Comparison of ENCODE assay signal across 22 cellular contexts in genomic region chr2:112835553-112836535, GRCh38. TPM values are rescaled to one million over a fixed set of nuclear protein-coding genes. Genes with fewer than 3 reads are reported as not detected.
A peak's percentile ranks its signal among the peaks of the same experiment; 100 is the strongest.
DNase-seq lines count a peak whose midpoint lies in the region; ATAC-seq and TF ChIP-seq lines count a peak whose summit lies in the region.
"Had no signal": no experiment of that assay in that cellular context is flagged by ENCODE, and none has a peak within 500 bp of the region (broad histone marks: within the 10 kb centered on the region; RNA-seq: fewer than 3 reads in every experiment).

No MANE protein-coding gene starts in this region.

- H3K4me3 Mint-ChIP-seq in CD14-positive monocyte (peak overlapping the region; percentile 94 to 98), endodermal cell (no peak overlapping the region)
- H3K4me3 Mint-ChIP-seq: activated naive CD4-positive, alpha-beta T cell treated with anti-CD3 and anti-CD28 coated beads, Interleukin-2, amount 50 U/mL, for 24 hours; brain had no signal

- H3K9ac ChIP-seq in PC-3 (ENCODE audit: low read length): peak overlapping the region; percentile 88
- H3K9ac ChIP-seq in endodermal cell (ENCODE audit: extremely low read depth, low read length, poor library complexity, severe bottlenecking): no peak overlapping the region

- TSS peak; percentile 88 for BruUV-seq in PC-3 (replicated peaks; lab: Mats Ljungman, UMichigan)

- H3K4me1 ChIP-seq in PC-3 (ENCODE audit: insufficient read depth, low read length) (peaks cover 52% of the 10 kb centered on the region), endodermal cell (ENCODE audit: control insufficient read depth, insufficient read depth, low read length) (no peaks in the 10 kb centered on the region), osteoblast (ENCODE audit: insufficient read depth, low read length) (peaks cover 33% of the 10 kb centered on the region)

- intact Hi-C loops in CD14-positive monocyte (cut with micrococcal nuclease) (loop anchor here in 1 of 2 donors (5.0 kb wide), 2 partner anchors 39 to 46 kb away; no protein-coding TSS in a partner anchor), PC-3 (cut with micrococcal nuclease) (loop anchor here (2.0 kb wide), 2 partner anchors 31 to 45 kb away; no protein-coding TSS in a partner anchor)

- POLR2A ChIA-PET in PC-3 (lab: Charles Lee; ENCODE audit: unreplicated experiment): no interaction called here

- peaks cover 7% of the 10 kb centered on the region for H3F3A ChIP-seq in PC-3 (ENCODE audit: low read length, unreplicated experiment)

- peaks cover 94% of the 10 kb centered on the region for H3K4me1 Mint-ChIP-seq in CD14-positive monocyte
- H3K4me1 Mint-ChIP-seq in endodermal cell: no peaks in the 10 kb centered on the region
- H3K4me1 Mint-ChIP-seq: activated naive CD4-positive, alpha-beta T cell treated with anti-CD3 and anti-CD28 coated beads, Interleukin-2, amount 50 U/mL, for 24 hours; brain had no signal

- no peak for ATAC-seq in PC-3

- 89 to 94% methylated on average over 3 to 6 of the region's 6 CpGs for WGBS in endodermal cell (ENCODE audit: insufficient coverage in 1 of 2, insufficient read length in 1 of 2), 2 experiments

- DNase-seq in CD14-positive monocyte (ENCODE audit: low spot score): no peak
- DNase-seq in PC-3: no peak
- DNase-seq in endodermal cell: peak; percentile 30
- DNase-seq in osteoblast (ENCODE audit: insufficient read length, low spot score, missing footprints): no peak
- no peak for DNase-seq in COLO829 (ENCODE audit: low spot score)
- DNase-seq in NCI-H526 treated with DMSO at 0.1 percent for 48 hours (lab: John Stamatoyannopoulos, UW): no peak
- DNase-seq in GOT3 (lab: John Stamatoyannopoulos, UW): no peak
- DNase-seq in AML-193 (lab: John Stamatoyannopoulos, UW): no peak
- DNase-seq: activated T-cell treated with anti-CD3 and anti-CD28 coated beads, Interleukin-2, amount 50 U/mL, for 1 hour; C1 segment of cervical spinal cord; DND-41; hypothalamus; kidney glomerular epithelial cell; NCI-H1930; NCI-H510A treated with DMSO at 0.1 percent for 48 hours; ovary had no signal

- CTCF ChIA-PET in PC-3 (lab: Charles Lee): interaction anchor here (0.6 to 1.3 kb wide), 3 partner anchors 38 to 244 kb away, joined by 3 to 4 read pairs (median 4); no protein-coding TSS in a partner anchor

- peaks cover 0 to 8% (median 0%) of the 10 kb centered on the region in 7 donors for H3K9me3 Mint-ChIP-seq in CD14-positive monocyte
- H3K9me3 Mint-ChIP-seq in endodermal cell: no peaks in the 10 kb centered on the region
- H3K9me3 Mint-ChIP-seq: activated naive CD4-positive, alpha-beta T cell treated with anti-CD3 and anti-CD28 coated beads, Interleukin-2, amount 50 U/mL, for 24 hours had no signal

- H3K36me3 ChIP-seq in PC-3 (ENCODE audit: low read depth, low read length): peaks cover 9% of the 10 kb centered on the region
- H3K36me3 ChIP-seq in endodermal cell (ENCODE audit: control insufficient read depth, insufficient read depth, low read length): no peaks in the 10 kb centered on the region
- no peaks in the 10 kb centered on the region for H3K36me3 ChIP-seq in osteoblast (ENCODE audit: insufficient read depth, low read length)
- H3K36me3 ChIP-seq: ovary, thyroid gland had no signal

- H3K27me3 ChIP-seq in PC-3 (ENCODE audit: low read length) (no peaks in the 10 kb centered on the region), endodermal cell (ENCODE audit: control insufficient read depth, insufficient read depth, low read length, poor library complexity, severe bottlenecking) (no peaks in the 10 kb centered on the region), osteoblast (ENCODE audit: insufficient read depth, low read length) (no peaks in the 10 kb centered on the region)
- H3K27me3 ChIP-seq: ovary, thyroid gland had no signal

- H3K27ac Mint-ChIP-seq in CD14-positive monocyte (peak overlapping the region; percentile 96 to 100 (median 99)), endodermal cell (no peak overlapping the region)
- H3K27ac Mint-ChIP-seq: activated naive CD4-positive, alpha-beta T cell treated with anti-CD3 and anti-CD28 coated beads, Interleukin-2, amount 50 U/mL, for 24 hours; brain had no signal

- H3K36me3 Mint-ChIP-seq in CD14-positive monocyte (peaks cover 46 to 52% of the 10 kb centered on the region in 2 donors), endodermal cell (ENCODE audit: low read depth) (no peaks in the 10 kb centered on the region)
- H3K36me3 Mint-ChIP-seq: activated naive CD4-positive, alpha-beta T cell treated with anti-CD3 and anti-CD28 coated beads, Interleukin-2, amount 50 U/mL, for 24 hours; brain had no signal

- H4K20me1 ChIP-seq in PC-3 (ENCODE audit: low read length): no peaks in the 10 kb centered on the region
- H4K20me1 ChIP-seq in osteoblast (ENCODE audit: insufficient read depth, low read length): no peaks in the 10 kb centered on the region

- H3K4me2 ChIP-seq in PC-3 (ENCODE audit: low read length) (peak overlapping the region; percentile 85), osteoblast (ENCODE audit: insufficient read depth, low read length) (peak overlapping the region; percentile 75)

- no peaks in the 10 kb centered on the region for H3K9me2 ChIP-seq in PC-3 (replicated peaks; ENCODE audit: low read length)

- TF ChIP-seq CTCF in CD14-positive monocyte (IDR thresholded peaks at IDR 0.05) (no peak), PC-3 (conservative IDR thresholded peaks at IDR 0.05; ENCODE audit: low read depth, low read length) (no peak), endodermal cell (conservative IDR thresholded peaks at IDR 0.05) (no peak), osteoblast (IDR thresholded peaks at IDR 0.05; ENCODE audit: extremely low read depth, low read depth, low read length) (no peak)

- peak overlapping the region; percentile 96 for H3K27ac ChIP-seq in PC-3 (ENCODE audit: low read length)
- H3K27ac ChIP-seq in endodermal cell (ENCODE audit: low read depth, low read length): no peak overlapping the region
- H3K27ac ChIP-seq in osteoblast (ENCODE audit: low read depth, low read length): peak overlapping the region; percentile 88
- H3K27ac ChIP-seq: ovary, thyroid gland had no signal

- H3K9me3 ChIP-seq in PC-3 (ENCODE audit: low read length) (no peaks in the 10 kb centered on the region), endodermal cell (ENCODE audit: control insufficient read depth, low read length) (no peaks in the 10 kb centered on the region), osteoblast (ENCODE audit: low read depth, low read length) (no peaks in the 10 kb centered on the region)
- H3K9me3 ChIP-seq: ovary, thyroid gland had no signal

- peaks cover 18% of the 10 kb centered on the region for H3K79me2 ChIP-seq in PC-3 (ENCODE audit: low read length)
- H3K79me2 ChIP-seq in osteoblast (ENCODE audit: insufficient read depth, low read length): no peaks in the 10 kb centered on the region

- H3K27me3 Mint-ChIP-seq in CD14-positive monocyte (ENCODE audit: low read depth in 3 of 3) (peaks cover 0 to 11% (median 6%) of the 10 kb centered on the region in 3 donors), endodermal cell (ENCODE audit: insufficient read depth) (peaks cover 8% of the 10 kb centered on the region)

- H2AFZ ChIP-seq in PC-3 (ENCODE audit: low read length): no peak overlapping the region
- peak overlapping the region; percentile 38 for H2AFZ ChIP-seq in osteoblast (ENCODE audit: low read length)

- H3K4me3 ChIP-seq in PC-3 (ENCODE audit: low read length) (peak overlapping the region; percentile 62), endodermal cell (ENCODE audit: low read length) (no peak overlapping the region), osteoblast (ENCODE audit: insufficient read depth, low read length) (peak overlapping the region; percentile 54)
- H3K4me3 ChIP-seq: ovary, thyroid gland had no signal

RNA-seq across cellular contexts. Expression of gene IL1B, which starts 0.7 kb away (rescaled TPM):
- 100 to 1,000 TPM in 1 of 2 donors, 10 to 100 TPM in 1; 65.1 to 114 TPM for polyA plus RNA-seq in CD14-positive monocyte
- 48.4 and 67.5 TPM in 2 replicates for total RNA-seq in PC-3 (2014; rRNA removed)
- total RNA-seq in endodermal cell: not detected
- not detected for polyA plus RNA-seq in endodermal cell (2013, experiment 1 of 2)
- polyA plus RNA-seq in endodermal cell (2013, experiment 2 of 2): not detected
- 0.36 TPM in 1 of 2 replicates, not detected in the other for total RNA-seq in osteoblast
- total RNA-seq: fibroblast of lung had no signal

RNA-seq across cellular contexts. Expression of gene IL1A, which starts 51.6 kb away (rescaled TPM):
- polyA plus RNA-seq in CD14-positive monocyte: under 1 TPM in 1 of 2 donors, not detected in 1; 0.26 TPM
- total RNA-seq in PC-3 (2014; rRNA removed) (0.11 TPM in 1 of 2 replicates, not detected in the other), endodermal cell (1 to 10 TPM in 1 of 2 donors, under 1 TPM in 1; 0.73 to 1.0 TPM), osteoblast (not detected in 2 replicates)
- polyA plus RNA-seq in endodermal cell (2013, experiment 1 of 2): 0.21 TPM
- 0.25 TPM for polyA plus RNA-seq in endodermal cell (2013, experiment 2 of 2)
- total RNA-seq: HT-29, skeletal muscle tissue had no signal

Comparison
In these comparisons a context has a peak if more than half of its experiments do, and no peak if none do; other contexts are left out.
1. RNA of gene IL1B, which starts 0.7 kb away (total RNA-seq): 48.4 to 67.5 TPM in PC-3; 0.36 TPM in osteoblast and not detected in endodermal cell; every median in the first group is over 10 times any median in the second.